In the genomic region with DNA sequence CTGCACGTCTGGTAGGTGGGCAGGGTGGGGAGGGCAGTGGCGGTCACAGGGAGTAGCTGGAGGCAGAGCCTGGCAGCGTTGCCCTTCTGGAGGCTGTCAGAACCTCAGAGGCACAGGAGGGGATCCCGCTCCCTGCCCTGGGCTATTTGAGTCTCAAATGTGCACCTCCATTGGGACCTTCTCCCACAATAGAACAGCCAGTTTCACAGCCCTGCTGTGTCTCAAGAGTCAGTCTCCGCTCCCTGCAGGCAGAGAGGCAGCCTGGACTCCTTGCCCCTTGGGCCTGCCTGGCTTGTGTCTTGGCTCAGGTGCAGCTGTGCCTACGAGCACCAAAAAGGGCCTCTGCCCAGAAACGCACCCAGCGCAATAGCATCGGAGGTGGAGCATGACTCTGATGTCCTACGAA, we compare ENCODE assay signal across 12 cellular contexts. TPM values are rescaled to one million over a fixed set of nuclear protein-coding genes. Genes with fewer than 3 reads are reported as not detected.
DNase-seq lines count a peak whose midpoint lies in the region; ATAC-seq and TF ChIP-seq lines count a peak whose summit lies in the region.
"Had no signal": no experiment of that assay in that cellular context is flagged by ENCODE, and none has a peak within 500 bp of the region (broad histone marks: within the 10 kb centered on the region; RNA-seq: fewer than 3 reads in every experiment).

No MANE protein-coding gene starts in this region.

- no peak overlapping the region for H3K27ac Mint-ChIP-seq in activated naive CD4-positive, alpha-beta T cell treated with anti-CD3 and anti-CD28 coated beads, Interleukin-2, amount 50 U/mL, for 24 hours
- H3K27ac Mint-ChIP-seq in activated CD4-positive, alpha-beta memory T cell treated with anti-CD3 and anti-CD28 coated beads, Interleukin-2, amount 10 ng/mL, durations not matched to agents 7 days and 5 days = no peak overlapping the region

- peaks cover 12% of the 10 kb centered on the region for H3K4me1 Mint-ChIP-seq in activated naive CD4-positive, alpha-beta T cell treated with anti-CD3 and anti-CD28 coated beads, Interleukin-2, amount 50 U/mL, for 24 hours
- peaks cover 11% of the 10 kb centered on the region for H3K4me1 Mint-ChIP-seq in activated CD4-positive, alpha-beta memory T cell treated with anti-CD3 and anti-CD28 coated beads, Interleukin-2, amount 10 ng/mL, durations not matched to agents 7 days and 5 days

- intact Hi-C loops in dorsolateral prefrontal cortex (cut with DNase I) = loop anchor here (5.0 to 10.0 kb wide), 3 partner anchors 69 to 241 kb away; no protein-coding TSS in a partner anchor
- intact Hi-C loops in upper lobe of right lung (cut with DNase I) = no loop called here

- H3K27me3 ChIP-seq in dorsolateral prefrontal cortex = peaks cover 0 to 4% (median 0%) of the 10 kb centered on the region in 45 donors
- peaks cover 23% of the 10 kb centered on the region for H3K27me3 ChIP-seq in neuron (ENCODE audit: insufficient read depth, low read length)
- H3K27me3 ChIP-seq in upper lobe of right lung = peaks cover 35% of the 10 kb centered on the region
- no peaks in the 10 kb centered on the region for H3K27me3 ChIP-seq in SJCRH30

- peak overlapping the region; percentile 11 for H3K4me3 Mint-ChIP-seq in activated naive CD4-positive, alpha-beta T cell treated with anti-CD3 and anti-CD28 coated beads, Interleukin-2, amount 50 U/mL, for 24 hours
- no peak overlapping the region for H3K4me3 Mint-ChIP-seq in activated CD4-positive, alpha-beta memory T cell treated with anti-CD3 and anti-CD28 coated beads, Interleukin-2, amount 10 ng/mL, durations not matched to agents 7 days and 5 days

- no peaks in the 10 kb centered on the region for H3K9me3 ChIP-seq in neuron (ENCODE audit: low read length)
- H3K9me3 ChIP-seq in upper lobe of right lung = no peaks in the 10 kb centered on the region
- no peaks in the 10 kb centered on the region for H3K9me3 ChIP-seq in SJCRH30 (replicated peaks)

- H3K4me3 ChIP-seq in dorsolateral prefrontal cortex (peak overlapping the region in 58 of 59 donors; percentile 34 to 75 (median 62)), neuron (ENCODE audit: low read length) (peak overlapping the region; percentile 52), upper lobe of right lung (peak overlapping the region; percentile 25), SJCRH30 (no peak overlapping the region)

- DNase-seq in activated naive CD4-positive, alpha-beta T cell treated with anti-CD3 and anti-CD28 coated beads, Interleukin-2, amount 50 U/mL, for 16 hours = no peak
- DNase-seq in dorsolateral prefrontal cortex = peak in 4 of 10 donors; percentile 16 to 46 (median 32)
- DNase-seq in upper lobe of right lung = no peak
- DNase-seq in activated CD4-positive, alpha-beta memory T cell treated with anti-CD3 and anti-CD28 coated beads, Interleukin-2, amount 10 ng/mL, durations not matched to agents 7 days and 5 days = no peak
- DNase-seq in SJCRH30 = no peak
- DNase-seq: activated naive CD4-positive, alpha-beta T cell treated with Interleukin-2 at 50 U/mL for 16 hours; effector memory CD4-positive, alpha-beta T cell; SIG-M5 had no signal

- POLR2A ChIA-PET in activated CD4-positive, alpha-beta memory T cell treated with anti-CD3 and anti-CD28 coated beads, Interleukin-2, amount 10 ng/mL, durations not matched to agents 7 days and 5 days (lab: Charles Lee) = no interaction called here

- CTCF ChIA-PET in activated CD4-positive, alpha-beta memory T cell treated with anti-CD3 and anti-CD28 coated beads, Interleukin-2, amount 10 ng/mL, durations not matched to agents 7 days and 5 days (lab: Charles Lee) = no interaction called here

- TF ChIP-seq CTCF in dorsolateral prefrontal cortex (IDR thresholded peaks at IDR 0.05 in 54 of 56, conservative IDR thresholded peaks at IDR 0.05 in 2 of 56; ENCODE audit: low read depth in 1 of 56, partially characterized antibody in 56 of 56) (no peak), upper lobe of right lung (IDR thresholded peaks at IDR 0.05) (no peak)

- no peaks in the 10 kb centered on the region for H3K9me3 Mint-ChIP-seq in activated naive CD4-positive, alpha-beta T cell treated with anti-CD3 and anti-CD28 coated beads, Interleukin-2, amount 50 U/mL, for 24 hours
- H3K9me3 Mint-ChIP-seq in activated CD4-positive, alpha-beta memory T cell treated with anti-CD3 and anti-CD28 coated beads, Interleukin-2, amount 10 ng/mL, durations not matched to agents 7 days and 5 days = no peaks in the 10 kb centered on the region

- H3K36me3 ChIP-seq in neuron (ENCODE audit: insufficient read depth, low read length) = no peaks in the 10 kb centered on the region
- no peaks in the 10 kb centered on the region for H3K36me3 ChIP-seq in upper lobe of right lung
- H3K36me3 ChIP-seq in SJCRH30 = no peaks in the 10 kb centered on the region

- peaks cover 3% of the 10 kb centered on the region for H3K27me3 Mint-ChIP-seq in activated naive CD4-positive, alpha-beta T cell treated with anti-CD3 and anti-CD28 coated beads, Interleukin-2, amount 50 U/mL, for 24 hours
- peaks cover 39% of the 10 kb centered on the region for H3K27me3 Mint-ChIP-seq in activated CD4-positive, alpha-beta memory T cell treated with anti-CD3 and anti-CD28 coated beads, Interleukin-2, amount 10 ng/mL, durations not matched to agents 7 days and 5 days

- H3K4me1 ChIP-seq in neuron (ENCODE audit: insufficient read depth, low read length) (peaks cover 13% of the 10 kb centered on the region), upper lobe of right lung (no peaks in the 10 kb centered on the region), SJCRH30 (no peaks in the 10 kb centered on the region)

- no peaks in the 10 kb centered on the region for H3K36me3 Mint-ChIP-seq in activated naive CD4-positive, alpha-beta T cell treated with anti-CD3 and anti-CD28 coated beads, Interleukin-2, amount 50 U/mL, for 24 hours
- no peaks in the 10 kb centered on the region for H3K36me3 Mint-ChIP-seq in activated CD4-positive, alpha-beta memory T cell treated with anti-CD3 and anti-CD28 coated beads, Interleukin-2, amount 10 ng/mL, durations not matched to agents 7 days and 5 days (ENCODE audit: low read depth)

- ATAC-seq in upper lobe of right lung (no peak), HG03108 (IDR thresholded peaks at IDR 0.05; ENCODE audit: unreplicated experiment) (no peak)
- ATAC-seq: activated CD4-positive, CD25-positive, alpha-beta regulatory T cell treated with anti-CD3 and anti-CD28 coated beads, Interleukin-2, amount 50 U/mL, for 24 hours had no signal

- no peak overlapping the region for H2AFZ ChIP-seq in neuron (ENCODE audit: low read depth, low read length)

- H3K27ac ChIP-seq in dorsolateral prefrontal cortex (peak overlapping the region in 57 of 59 donors; percentile 38 to 92 (median 81)), upper lobe of right lung (no peak overlapping the region), SJCRH30 (no peak overlapping the region)

RNA-seq across cellular contexts. Expression of a gene that starts 57.4 kb away (rescaled TPM):
- total RNA-seq in dorsolateral prefrontal cortex = 100 to 1,000 TPM; 119 to 220 (median 170) TPM
- 77.8 TPM for total RNA-seq in upper lobe of right lung
- 10 to 100 TPM; 44.4 to 44.5 TPM for total RNA-seq in activated CD4-positive, alpha-beta memory T cell treated with anti-CD3 and anti-CD28 coated beads, Interleukin-2, amount 10 ng/mL, durations not matched to agents 7 days and 5 days
- 134 and 146 TPM in 2 replicates for total RNA-seq in SJCRH30 (2014; rRNA removed; shearing (Covaris generic))

Comparison
In these comparisons a context has a peak if more than half of its experiments do, and no peak if none do; other contexts are left out.
1. H3K27ac ChIP-seq: peak in dorsolateral prefrontal cortex (57 of 59); none in upper lobe of right lung (single experiment) and SJCRH30 (single experiment).